ENCODE assay signal across 8 cellular contexts in genomic region chr18:23515911-23516546, GRCh38. TPM values are rescaled to one million over a fixed set of nuclear protein-coding genes. Genes with fewer than 3 reads are reported as not detected.
DNase-seq lines count a peak whose midpoint lies in the region; ATAC-seq and TF ChIP-seq lines count a peak whose summit lies in the region.

No MANE protein-coding gene starts in this region.

- no peak overlapping the region for H3K4me3 ChIP-seq in CD4-positive, CD25-positive, alpha-beta regulatory T cell (ENCODE audit: low read depth, low read length)
- no peak overlapping the region for H3K4me3 ChIP-seq in endodermal cell (ENCODE audit: low read length)

- H3K27me3 Mint-ChIP-seq in CD4-positive, CD25-positive, alpha-beta regulatory T cell = no peaks in the 10 kb centered on the region
- no peaks in the 10 kb centered on the region for H3K27me3 Mint-ChIP-seq in endodermal cell (ENCODE audit: insufficient read depth)

- peak; percentile 96 for TF ChIP-seq CTCF in endodermal cell (conservative IDR thresholded peaks at IDR 0.05)

- WGBS in endodermal cell (ENCODE audit: insufficient coverage in 1 of 2, insufficient read length in 1 of 2), 2 experiments = 54 to 59% methylated on average over 14 to 17 of the region's 17 CpGs

- H3K9me3 Mint-ChIP-seq in CD4-positive, CD25-positive, alpha-beta regulatory T cell = no peaks in the 10 kb centered on the region
- no peaks in the 10 kb centered on the region for H3K9me3 Mint-ChIP-seq in endodermal cell

- H3K4me1 ChIP-seq in CD4-positive, CD25-positive, alpha-beta regulatory T cell (ENCODE audit: control insufficient read depth, insufficient read depth, low read length, poor library complexity, severe bottlenecking) = no peaks in the 10 kb centered on the region
- no peaks in the 10 kb centered on the region for H3K4me1 ChIP-seq in endodermal cell (ENCODE audit: control insufficient read depth, insufficient read depth, low read length)

- peak overlapping the region; percentile 40 to 90 (median 84) for H3K27ac Mint-ChIP-seq in CD4-positive, CD25-positive, alpha-beta regulatory T cell
- H3K27ac Mint-ChIP-seq in endodermal cell = no peak overlapping the region

- H3K27me3 ChIP-seq in CD4-positive, CD25-positive, alpha-beta regulatory T cell (ENCODE audit: control insufficient read depth, insufficient read depth, low read length) = no peaks in the 10 kb centered on the region
- H3K27me3 ChIP-seq in endodermal cell (ENCODE audit: control insufficient read depth, insufficient read depth, low read length, poor library complexity, severe bottlenecking) = no peaks in the 10 kb centered on the region

- peaks cover 70% of the 10 kb centered on the region for H3K36me3 ChIP-seq in CD4-positive, CD25-positive, alpha-beta regulatory T cell (ENCODE audit: control insufficient read depth, insufficient read depth, low read length)
- peaks cover 54% of the 10 kb centered on the region for H3K36me3 ChIP-seq in endodermal cell (ENCODE audit: control insufficient read depth, insufficient read depth, low read length)

- H3K4me3 Mint-ChIP-seq in CD4-positive, CD25-positive, alpha-beta regulatory T cell = no peak overlapping the region
- H3K4me3 Mint-ChIP-seq in endodermal cell = no peak overlapping the region

- peaks cover 13 to 23% (median 19%) of the 10 kb centered on the region in 4 donors for H3K4me1 Mint-ChIP-seq in CD4-positive, CD25-positive, alpha-beta regulatory T cell
- H3K4me1 Mint-ChIP-seq in endodermal cell = no peaks in the 10 kb centered on the region

- H3K9me3 ChIP-seq in CD4-positive, CD25-positive, alpha-beta regulatory T cell (ENCODE audit: control insufficient read depth in 2 of 2, low read length in 2 of 2) = no peaks in the 10 kb centered on the region
- H3K9me3 ChIP-seq in endodermal cell (ENCODE audit: control insufficient read depth, low read length) = no peaks in the 10 kb centered on the region

- peak; percentile 93 to 96 for ATAC-seq in CD4-positive, CD25-positive, alpha-beta regulatory T cell (ENCODE audit: low read depth in 2 of 2)
- ATAC-seq in GM19397 (IDR thresholded peaks at IDR 0.05; ENCODE audit: unreplicated experiment) = peak; percentile 80

- DNase-seq in CD4-positive, CD25-positive, alpha-beta regulatory T cell = peak; percentile 58 to 82 (median 76)
- peak; percentile 71 for DNase-seq in HK-2 (ENCODE audit: unreplicated experiment)
- DNase-seq in NOMO-1 (lab: John Stamatoyannopoulos, UW; ENCODE audit: unreplicated experiment in 2 of 2) = peak; percentile 52 to 71
- DNase-seq in activated CD8-positive, alpha-beta memory T cell treated with anti-CD3 and anti-CD28 coated beads for 48 hours (ENCODE audit: low read depth in 2 of 3, low spot score in 2 of 3) = peak; percentile 16 to 49 (median 27)
- DNase-seq in endodermal cell = peak; percentile 93
- peak; percentile 87 for DNase-seq in midbrain (lab: John Stamatoyannopoulos, UW)
- peak; percentile 55 to 56 for DNase-seq in stimulated activated CD8-positive, alpha-beta memory T cell treated with anti-CD3 and anti-CD28 coated beads, Interleukin-4, amount 100 ng/mL, for 4 hours (ENCODE audit: low read depth in 2 of 2, low spot score in 1 of 2)

- H3K27ac ChIP-seq in CD4-positive, CD25-positive, alpha-beta regulatory T cell (ENCODE audit: insufficient read depth, low read length, poor library complexity, severe bottlenecking) = peak overlapping the region; percentile 27
- H3K27ac ChIP-seq in endodermal cell (ENCODE audit: low read depth, low read length) = no peak overlapping the region

- H3K9ac ChIP-seq in endodermal cell (ENCODE audit: extremely low read depth, low read length, poor library complexity, severe bottlenecking) = no peak overlapping the region

- H3K36me3 Mint-ChIP-seq in CD4-positive, CD25-positive, alpha-beta regulatory T cell = peaks cover 41% of the 10 kb centered on the region
- H3K36me3 Mint-ChIP-seq in endodermal cell (ENCODE audit: low read depth) = peaks cover 59% of the 10 kb centered on the region

RNA-seq across cellular contexts. Expression of gene RMC1, which starts 12.7 kb away (rescaled TPM):
- 62.1 TPM for total RNA-seq in CD4-positive, CD25-positive, alpha-beta regulatory T cell
- polyA plus RNA-seq in CD4-positive, CD25-positive, alpha-beta regulatory T cell = 10 to 100 TPM; 36.8 to 51.8 (median 44.0) TPM
- 10 to 100 TPM; 18.3 to 19.1 TPM for total RNA-seq in endodermal cell
- 21.9 TPM for polyA plus RNA-seq in endodermal cell (2013, experiment 1 of 2)
- polyA plus RNA-seq in endodermal cell (2013, experiment 2 of 2) = 21.4 TPM

Comparison
In these comparisons a context has a peak if more than half of its experiments do, and no peak if none do; other contexts are left out.
1. DNase-seq: peak in every context shown above with its lines; median percentile 93 in endodermal cell; 87 in midbrain; 76 in CD4-positive, CD25-positive, alpha-beta regulatory T cell; 71 in HK-2; 62 in NOMO-1; 56 in stimulated activated CD8-positive, alpha-beta memory T cell treated with anti-CD3 and anti-CD28 coated beads, Interleukin-4, amount 100 ng/mL, for 4 hours; 27 in activated CD8-positive, alpha-beta memory T cell treated with anti-CD3 and anti-CD28 coated beads for 48 hours.